In the genomic region with DNA sequence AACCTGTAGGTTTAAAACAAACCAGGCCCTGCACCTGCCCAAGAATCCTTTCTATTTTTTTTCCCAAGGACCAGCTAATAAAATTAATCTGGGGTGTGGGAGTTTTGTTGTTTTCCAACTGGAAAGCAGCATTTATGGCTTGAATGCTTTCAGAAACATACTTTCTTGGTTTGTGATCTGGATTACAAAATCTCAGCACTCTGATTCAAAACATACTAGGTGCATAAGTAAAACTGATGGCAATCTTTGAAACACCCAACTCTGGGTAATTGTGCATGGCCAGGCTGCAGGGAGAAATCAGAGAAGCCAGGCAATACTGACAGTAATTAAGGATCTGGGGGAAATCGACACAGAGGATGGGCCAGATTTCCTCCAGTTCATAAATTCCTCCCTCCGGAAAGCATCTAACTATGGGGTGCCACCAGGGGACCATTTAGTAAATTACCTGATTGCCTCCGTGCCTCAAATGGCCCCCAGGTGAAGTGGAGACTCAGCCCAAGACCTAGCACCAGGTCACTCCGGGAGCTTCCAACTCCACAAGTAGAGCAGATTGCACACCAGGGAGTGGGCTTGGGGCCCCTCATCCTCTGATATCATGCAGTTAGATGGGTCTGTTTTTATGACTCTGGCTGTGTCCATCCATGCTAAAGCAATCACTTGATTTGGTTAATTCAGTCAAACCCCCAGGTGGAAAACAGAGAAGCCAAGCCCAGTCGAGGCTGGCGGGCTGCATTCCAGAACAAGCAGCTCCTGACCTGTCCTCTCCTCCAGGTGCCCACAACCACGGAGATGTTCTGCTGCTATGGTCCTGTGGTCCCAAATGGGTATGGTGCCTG, we compare ENCODE assay signal across 30 cellular contexts. TPM values are rescaled to one million over a fixed set of nuclear protein-coding genes. Genes with fewer than 3 reads are reported as not detected.
"Had no signal": no experiment of that assay in that cellular context is flagged by ENCODE, and none has a peak within 500 bp of the region (broad histone marks: within the 10 kb centered on the region; RNA-seq: fewer than 3 reads in every experiment).

No MANE protein-coding gene starts in this region.

- H3K4me3 ChIP-seq: esophagus squamous epithelium, heart right ventricle, neural progenitor cell, prostate gland, right atrium auricular region, testis, tibial artery had no signal

- ATAC-seq: heart right ventricle; left lobe of liver; naive thymus-derived CD4-positive, alpha-beta T cell; sciatic nerve; stimulated activated effector memory CD8-positive, alpha-beta T cell treated with anti-CD3 and anti-CD28 coated beads, Interleukin-12 subunit alpha, Interleukin-12 subunit beta, amount 100 ng/mL, for 72 hours had no signal

- DNase-seq: effector CD8-positive, alpha-beta T cell; esophagus squamous epithelium; foreskin melanocyte; glutamatergic neuron; heart right ventricle; hippocampal formation; immature natural killer cell; islet precursor cell; mesendoderm; midbrain; naive thymus-derived CD4-positive, alpha-beta T cell; stimulated activated CD4-positive, alpha-beta T cell treated with anti-CD3 and anti-CD28 coated beads, Interleukin-2, amount 100 ng/mL, for 24 hours; stimulated activated CD4-positive, alpha-beta T cell treated with anti-CD3 and anti-CD28 coated beads, Interleukin-4, amount 100 ng/mL, for 24 hours; stimulated activated naive CD4-positive, alpha-beta T cell treated with Interleukin-2 at 50 U/mL for 16 hours; substantia nigra; testis; tibial artery had no signal

- H3K36me3 ChIP-seq: esophagus squamous epithelium, heart right ventricle, neural progenitor cell, prostate gland, right atrium auricular region, tibial artery had no signal

- H3K27me3 ChIP-seq: right atrium auricular region, testis, tibial artery had no signal

- H3K27ac ChIP-seq: esophagus squamous epithelium, heart right ventricle, neural progenitor cell, prostate gland, right atrium auricular region, testis, tibial artery had no signal

RNA-seq across cellular contexts. Expression of a gene that starts 15.2 kb away (rescaled TPM):
- total RNA-seq: endothelial cell of umbilical vein; epithelial cell of proximal tubule; esophagus squamous epithelium; heart right ventricle; left lobe of liver; lower leg skin; mammary epithelial cell; mucosa of gallbladder; naive thymus-derived CD4-positive, alpha-beta T cell; osteoblast; right atrium auricular region; sciatic nerve; urinary bladder had no signal

RNA-seq across cellular contexts. Expression of a gene that starts 50.4 kb away (rescaled TPM):
- total RNA-seq: endothelial cell of umbilical vein; epithelial cell of proximal tubule; esophagus squamous epithelium; heart right ventricle; left lobe of liver; lower leg skin; mammary epithelial cell; naive thymus-derived CD4-positive, alpha-beta T cell; osteoblast; right atrium auricular region; sciatic nerve; urinary bladder had no signal

RNA-seq across cellular contexts. Expression of a gene that starts 54.1 kb away (rescaled TPM):
- total RNA-seq: endothelial cell of umbilical vein; epithelial cell of proximal tubule; esophagus squamous epithelium; heart right ventricle; left lobe of liver; lower leg skin; mammary epithelial cell; naive thymus-derived CD4-positive, alpha-beta T cell; osteoblast; prostate gland; right atrium auricular region; sciatic nerve; testis had no signal
